Comparison of ENCODE assay signal across 25 cellular contexts in the genomic region with DNA sequence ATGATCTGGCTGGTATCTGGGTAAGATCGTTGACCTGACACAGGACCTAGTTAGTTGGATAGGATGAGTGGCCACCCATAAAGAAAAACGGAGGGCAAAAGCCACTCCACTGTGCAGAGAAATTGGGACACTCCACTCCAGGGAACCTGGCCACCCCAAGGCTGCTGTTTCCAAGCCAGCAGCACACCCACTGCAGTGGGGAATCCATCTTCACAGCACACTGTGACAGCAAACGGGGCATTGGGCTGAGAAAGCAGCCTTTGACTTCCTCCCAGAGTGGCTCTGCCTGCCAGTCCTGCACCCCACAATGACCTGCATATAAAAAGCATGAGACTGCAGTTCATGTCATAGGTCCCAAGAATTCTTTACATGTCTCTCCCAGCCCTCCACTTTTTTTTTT. TPM values are rescaled to one million over a fixed set of nuclear protein-coding genes. Genes with fewer than 3 reads are reported as not detected.
DNase-seq lines count a peak whose midpoint lies in the region; ATAC-seq, FAIRE-seq and TF ChIP-seq lines count a peak whose summit lies in the region.
"Had no signal": no experiment of that assay in that cellular context is flagged by ENCODE, and none has a peak within 500 bp of the region (broad histone marks: within the 10 kb centered on the region; RNA-seq: fewer than 3 reads in every experiment).

No MANE protein-coding gene starts in this region.

- no peaks in the 10 kb centered on the region for H3K9me1 ChIP-seq in keratinocyte (ENCODE audit: control insufficient read depth, extremely low read depth, insufficient read depth, low read length)

- dilution Hi-C loops in mammary epithelial cell (cut with HindIII; ENCODE audit: low sequenced_read_pairs): no loop called here
- dilution Hi-C loops in keratinocyte (cut with MboI; ENCODE audit: extremely low pct_ligation_motif_present, low sequenced_read_pairs): no loop called here

- H3K27ac ChIP-seq in mammary epithelial cell (ENCODE audit: insufficient read depth, low read depth, low read length): peak overlapping the region; percentile 38
- peak overlapping the region; percentile 13 for H3K27ac ChIP-seq in keratinocyte (ENCODE audit: control insufficient read depth, insufficient read depth, low read length)
- H3K27ac ChIP-seq: breast epithelium, foreskin keratinocyte, sigmoid colon, VCaP had no signal

- H2AFZ ChIP-seq in mammary epithelial cell (ENCODE audit: low read depth, low read length) (no peak overlapping the region), keratinocyte (ENCODE audit: control insufficient read depth, low read length) (no peak overlapping the region)

- intact Hi-C loops in mammary epithelial cell (cut with micrococcal nuclease): loop anchor here (5.0 to 10.0 kb wide), 3 partner anchors 47 to 260 kb away; a partner anchor contains a TSS
- intact Hi-C loops in MCF 10A (cut with micrococcal nuclease): no loop called here
- intact Hi-C loops in activated T-helper 2 cell treated with anti-CD3 and anti-CD28 coated beads, Interferon-gamma antibody, Interleukin-2, Interleukin-4, amounts not matched to agents 10 μg/mL and 5 μg/mL and 100 μg/mL, durations not matched to agents 14 hours and 24 hours and 36 hours (cut with micrococcal nuclease): no loop called here

- POLR2A ChIA-PET in MCF 10A (lab: Yijun Ruan, JAX): no interaction called here

- no peaks in the 10 kb centered on the region for H3K27me3 ChIP-seq in mammary epithelial cell (ENCODE audit: insufficient read depth, low read length)
- no peaks in the 10 kb centered on the region for H3K27me3 ChIP-seq in keratinocyte (ENCODE audit: control insufficient read depth, extremely low read depth, insufficient read depth, low read length)
- H3K27me3 ChIP-seq: breast epithelium, foreskin keratinocyte, sigmoid colon had no signal

- H3K9ac ChIP-seq in mammary epithelial cell (ENCODE audit: insufficient read depth, low read length) (no peak overlapping the region), keratinocyte (ENCODE audit: control insufficient read depth, extremely low read depth, insufficient read depth, low read length) (no peak overlapping the region)

- H3K4me1 ChIP-seq in mammary epithelial cell (ENCODE audit: insufficient read depth, low read length) (peaks cover 24% of the 10 kb centered on the region), keratinocyte (ENCODE audit: control insufficient read depth, extremely low read depth, insufficient read depth, low read length) (peaks cover 13% of the 10 kb centered on the region)
- H3K4me1 ChIP-seq: breast epithelium had no signal

- H3K4me3 ChIP-seq in mammary epithelial cell (replicated peaks in 1 of 3; ENCODE audit: insufficient read depth in 1 of 3, low read depth in 2 of 3, low read length in 3 of 3) (no peak overlapping the region), keratinocyte (ENCODE audit: control insufficient read depth in 2 of 3, extremely low read depth in 1 of 3, insufficient read depth in 2 of 3, low read depth in 1 of 3, low read length in 3 of 3) (no peak overlapping the region)
- H3K4me3 ChIP-seq: breast epithelium, sigmoid colon had no signal

- CTCF ChIA-PET in mammary epithelial cell (lab: Charles Lee; ENCODE audit: low non-redundant PET): interaction anchor here (0.8 to 1.0 kb wide), 2 partner anchors 1303 to 1478 kb away, joined by 3 to 27 read pairs; no protein-coding TSS in a partner anchor
- CTCF ChIA-PET in MCF 10A (lab: Yijun Ruan, JAX): interaction anchor here (0.9 kb wide), 1 partner anchor 252 kb away, joined by 5 read pairs; no protein-coding TSS in a partner anchor

- WGBS in mammary epithelial cell (ENCODE audit: low coverage, missing lambda C conversion rate): 92% methylated on average over 3 of the region's 3 CpGs

- H3K9me3 ChIP-seq in mammary epithelial cell (replicated peaks; ENCODE audit: insufficient read depth, low read length) (no peaks in the 10 kb centered on the region), keratinocyte (ENCODE audit: control insufficient read depth, low read depth, low read length) (no peaks in the 10 kb centered on the region)
- H3K9me3 ChIP-seq: breast epithelium, sigmoid colon had no signal

- H3K9me3 Mint-ChIP-seq in MCF 10A (ENCODE audit: unreplicated experiment) (no peaks in the 10 kb centered on the region), type B pancreatic cell (peaks cover 4% of the 10 kb centered on the region)
- H3K9me3 Mint-ChIP-seq in activated T-helper 2 cell treated with anti-CD3 and anti-CD28 coated beads, Interferon-gamma antibody, Interleukin-2, Interleukin-4, amounts not matched to agents 10 μg/mL and 5 μg/mL and 100 μg/mL, durations not matched to agents 14 hours and 24 hours and 36 hours: no peaks in the 10 kb centered on the region
- H3K9me3 Mint-ChIP-seq: natural killer cell; stimulated activated effector memory CD8-positive, alpha-beta T cell treated with anti-CD3 and anti-CD28 coated beads, Interleukin-12 subunit alpha, Interleukin-12 subunit beta, amount 100 ng/mL, for 72 hours had no signal

- H3K27me3 Mint-ChIP-seq in MCF 10A (ENCODE audit: insufficient read depth, unreplicated experiment) (no peaks in the 10 kb centered on the region), type B pancreatic cell (no peaks in the 10 kb centered on the region)
- no peaks in the 10 kb centered on the region for H3K27me3 Mint-ChIP-seq in activated T-helper 2 cell treated with anti-CD3 and anti-CD28 coated beads, Interferon-gamma antibody, Interleukin-2, Interleukin-4, amounts not matched to agents 10 μg/mL and 5 μg/mL and 100 μg/mL, durations not matched to agents 14 hours and 24 hours and 36 hours (ENCODE audit: low read depth)

- no peak overlapping the region for H3K27ac Mint-ChIP-seq in MCF 10A (ENCODE audit: low read depth, unreplicated experiment)
- peak overlapping the region; percentile 57 for H3K27ac Mint-ChIP-seq in type B pancreatic cell
- no peak overlapping the region for H3K27ac Mint-ChIP-seq in activated T-helper 2 cell treated with anti-CD3 and anti-CD28 coated beads, Interferon-gamma antibody, Interleukin-2, Interleukin-4, amounts not matched to agents 10 μg/mL and 5 μg/mL and 100 μg/mL, durations not matched to agents 14 hours and 24 hours and 36 hours
- H3K27ac Mint-ChIP-seq: stimulated activated effector memory CD8-positive, alpha-beta T cell treated with anti-CD3 and anti-CD28 coated beads, Interleukin-12 subunit alpha, Interleukin-12 subunit beta, amount 100 ng/mL, for 72 hours had no signal

- H3K36me3 ChIP-seq in mammary epithelial cell (ENCODE audit: insufficient read depth, low read length) (peaks cover 7% of the 10 kb centered on the region), keratinocyte (ENCODE audit: control insufficient read depth in 2 of 2, extremely low read depth in 1 of 2, insufficient read depth in 2 of 2, low read length in 2 of 2) (peaks cover 0 to 1% of the 10 kb centered on the region in 2 experiments)
- H3K36me3 ChIP-seq: breast epithelium had no signal

- H3K79me2 ChIP-seq in mammary epithelial cell (ENCODE audit: insufficient read depth, low read length): peaks cover 21% of the 10 kb centered on the region
- no peaks in the 10 kb centered on the region for H3K79me2 ChIP-seq in keratinocyte (ENCODE audit: control insufficient read depth, insufficient read depth, low read length)

- H3K4me2 ChIP-seq in mammary epithelial cell (ENCODE audit: insufficient read depth, low read depth, low read length): peak overlapping the region; percentile 4
- H3K4me2 ChIP-seq in keratinocyte (ENCODE audit: control insufficient read depth, extremely low read depth, insufficient read depth, low read depth, low read length): no peak overlapping the region

- in situ Hi-C loops in mammary epithelial cell (cut with MboI; ENCODE audit: low sequenced_read_pairs in 2 of 2): no loop called here

- H3K36me3 Mint-ChIP-seq in MCF 10A (ENCODE audit: insufficient read depth, unreplicated experiment): peaks cover under 1% of the 10 kb centered on the region
- H3K36me3 Mint-ChIP-seq in type B pancreatic cell: peaks cover 20% of the 10 kb centered on the region
- peaks cover 24% of the 10 kb centered on the region for H3K36me3 Mint-ChIP-seq in activated T-helper 2 cell treated with anti-CD3 and anti-CD28 coated beads, Interferon-gamma antibody, Interleukin-2, Interleukin-4, amounts not matched to agents 10 μg/mL and 5 μg/mL and 100 μg/mL, durations not matched to agents 14 hours and 24 hours and 36 hours (ENCODE audit: low read depth)

- DNase-seq in mammary epithelial cell: no peak
- DNase-seq in MCF 10A (ENCODE audit: unreplicated experiment): no peak
- DNase-seq in keratinocyte (ENCODE audit: low read depth, low spot score): no peak
- DNase-seq in type B pancreatic cell (ENCODE audit: extremely low spot score, unreplicated experiment): no peak
- no peak for DNase-seq in germinal center (ENCODE audit: low spot score)
- no peak for DNase-seq in activated T-helper 2 cell treated with anti-CD3 and anti-CD28 coated beads, Interferon-gamma antibody, Interleukin-2, Interleukin-4, amounts not matched to agents 10 μg/mL and 5 μg/mL and 100 μg/mL, durations not matched to agents 14 hours and 24 hours and 36 hours (ENCODE audit: low spot score)
- DNase-seq: activated effector memory CD4-positive, alpha-beta T cell treated with anti-CD3 and anti-CD28 coated beads, Interleukin-2, amount 50 U/mL, for 16 hours; C1 segment of cervical spinal cord; cortex of kidney; Karpas-422; natural killer cell; NCI-H1092 treated with DMSO at 0.1 percent for 48 hours; NCI-H526; posterior cingulate gyrus; Right ventricle myocardium superior; sigmoid colon; T-helper 2 cell had no signal

- BruUV-seq in mammary epithelial cell (replicated peaks; lab: Mats Ljungman, UMichigan): no TSS peak
- no TSS peak for BruUV-seq in MCF 10A (replicated peaks; lab: Mats Ljungman, UMichigan)

- FAIRE-seq in keratinocyte (lab: Jason Lieb, UNC): no peak
- FAIRE-seq: endometrium, GM19239 had no signal

- H4K20me1 ChIP-seq in mammary epithelial cell (ENCODE audit: insufficient read depth, low read length) (no peaks in the 10 kb centered on the region), keratinocyte (ENCODE audit: control insufficient read depth, extremely low read depth, insufficient read depth, low read length) (no peaks in the 10 kb centered on the region)

- ATAC-seq in SK-N-SH treated with all-trans-retinoic acid at 6 μM for 48 hours: peak; percentile 27
- no peak for ATAC-seq in GM21737 (IDR thresholded peaks at IDR 0.05; ENCODE audit: unreplicated experiment)
- ATAC-seq: natural killer cell had no signal

- peaks cover 17% of the 10 kb centered on the region for H3K4me1 Mint-ChIP-seq in MCF 10A (ENCODE audit: insufficient read depth, unreplicated experiment)
- peaks cover 7% of the 10 kb centered on the region for H3K4me1 Mint-ChIP-seq in type B pancreatic cell (ENCODE audit: unreplicated experiment)
- H3K4me1 Mint-ChIP-seq in activated T-helper 2 cell treated with anti-CD3 and anti-CD28 coated beads, Interferon-gamma antibody, Interleukin-2, Interleukin-4, amounts not matched to agents 10 μg/mL and 5 μg/mL and 100 μg/mL, durations not matched to agents 14 hours and 24 hours and 36 hours (ENCODE audit: low read depth): peaks cover 1% of the 10 kb centered on the region

- TF ChIP-seq CTCF in mammary epithelial cell (conservative IDR thresholded peaks at IDR 0.05 in 1 of 2, IDR thresholded peaks at IDR 0.05 in 1 of 2; ENCODE audit: extremely low read depth in 1 of 2, insufficient read depth in 1 of 2, low read depth in 1 of 2, low read length in 2 of 2) (no peak), MCF 10A (IDR thresholded peaks at IDR 0.05; ENCODE audit: unreplicated experiment) (no peak), keratinocyte (optimal IDR thresholded peaks at IDR 0.05 in 1 of 3, IDR thresholded peaks at IDR 0.05 in 1 of 3, conservative IDR thresholded peaks at IDR 0.05 in 1 of 3; ENCODE audit: extremely low read depth in 1 of 3, insufficient read depth in 2 of 3, low read length in 3 of 3) (no peak), type B pancreatic cell (conservative IDR thresholded peaks at IDR 0.05) (no peak)

- H3K4me3 Mint-ChIP-seq in MCF 10A (ENCODE audit: unreplicated experiment) (no peak overlapping the region), type B pancreatic cell (no peak overlapping the region)
- H3K4me3 Mint-ChIP-seq in activated T-helper 2 cell treated with anti-CD3 and anti-CD28 coated beads, Interferon-gamma antibody, Interleukin-2, Interleukin-4, amounts not matched to agents 10 μg/mL and 5 μg/mL and 100 μg/mL, durations not matched to agents 14 hours and 24 hours and 36 hours (ENCODE audit: low read depth): no peak overlapping the region
- H3K4me3 Mint-ChIP-seq: natural killer cell; stimulated activated effector memory CD8-positive, alpha-beta T cell treated with anti-CD3 and anti-CD28 coated beads, Interleukin-12 subunit alpha, Interleukin-12 subunit beta, amount 100 ng/mL, for 72 hours had no signal

RNA-seq across cellular contexts. Expression of a gene that starts 52.9 kb away (rescaled TPM):
- 100 to 1,000 TPM; 151 to 173 TPM for total RNA-seq in mammary epithelial cell
- 94.0 TPM for polyA plus RNA-seq in mammary epithelial cell
- 116 TPM for polyA minus RNA-seq in mammary epithelial cell
- total RNA-seq in MCF 10A (2022): 153 and 178 TPM in 2 replicates
- polyA plus RNA-seq in keratinocyte: 94.2 to 151 TPM (median 125 TPM) in 3 replicates
- 11.0 TPM for polyA plus RNA-seq in keratinocyte (2011; ENCODE audit: low read depth)
- 128 and 204 TPM in 2 replicates for polyA plus RNA-seq in keratinocyte (2011; cell fraction: cytosol; rRNA removed)
- 60.2 and 75.3 TPM in 2 replicates for polyA plus RNA-seq in keratinocyte (2011; cell fraction: nucleus; rRNA removed)
- 69.9 and 137 TPM in 2 replicates for polyA plus RNA-seq in keratinocyte (2012; ENCODE audit: low replicate concordance)
- polyA minus RNA-seq in keratinocyte: 68.8 to 159 TPM (median 98.2 TPM) in 3 replicates
- polyA minus RNA-seq in keratinocyte (2011; cell fraction: cytosol; rRNA and poly(A)+ RNA removed): 222 TPM
- 105 and 112 TPM in 2 replicates for polyA minus RNA-seq in keratinocyte (2011; cell fraction: nucleus; rRNA and poly(A)+ RNA removed)
- total RNA-seq in type B pancreatic cell (ENCODE audit: low replicate concordance): 104 and 110 TPM in 2 replicates
- total RNA-seq in activated T-helper 2 cell treated with anti-CD3 and anti-CD28 coated beads, Interferon-gamma antibody, Interleukin-2, Interleukin-4, amounts not matched to agents 10 μg/mL and 5 μg/mL and 100 μg/mL, durations not matched to agents 14 hours and 24 hours and 36 hours: 113 and 118 TPM in 2 replicates
